Comparison of ENCODE assay signal across 11 cellular contexts in genomic region chr12:26810330-26810729, GRCh38. TPM values are rescaled to one million over a fixed set of nuclear protein-coding genes. Genes with fewer than 3 reads are reported as not detected.
A peak's percentile ranks its signal among the peaks of the same experiment; 100 is the strongest.
DNase-seq lines count a peak whose midpoint lies in the region; ATAC-seq, FAIRE-seq and TF ChIP-seq lines count a peak whose summit lies in the region.
"Had no signal": no experiment of that assay in that cellular context is flagged by ENCODE, and none has a peak within 500 bp of the region (broad histone marks: within the 10 kb centered on the region; RNA-seq: fewer than 3 reads in every experiment).

No MANE protein-coding gene starts in this region.

- H3K27me3 Mint-ChIP-seq in effector memory CD8-positive, alpha-beta T cell: no peaks in the 10 kb centered on the region
- H3K27me3 Mint-ChIP-seq: naive thymus-derived CD8-positive, alpha-beta T cell had no signal

- peak overlapping the region; percentile 64 to 73 for H3K27ac ChIP-seq in coronary artery

- FAIRE-seq in H54 (lab: Jason Lieb, UNC): peak; percentile 70

- DNase-seq in H54 (ENCODE audit: insufficient read length, low spot score) (no peak), coronary artery (ENCODE audit: low spot score) (peak; percentile 85), islet precursor cell (peak; percentile 89), skeletal muscle cell (ENCODE audit: low read depth) (peak; percentile 69), HT-29 (ENCODE audit: low spot score) (no peak), DMS53 (lab: John Stamatoyannopoulos, UW) (no peak), GM10248 (ENCODE audit: extremely low spot score) (no peak)
- DNase-seq in effector memory CD8-positive, alpha-beta T cell: no peak
- DNase-seq: activated naive CD4-positive, alpha-beta T cell treated with Interleukin-2 at 50 U/mL for 16 hours; DMS79; naive thymus-derived CD8-positive, alpha-beta T cell had no signal

- no peaks in the 10 kb centered on the region for H3K9me3 Mint-ChIP-seq in effector memory CD8-positive, alpha-beta T cell
- H3K9me3 Mint-ChIP-seq: naive thymus-derived CD8-positive, alpha-beta T cell had no signal

- no peak overlapping the region for H3K4me3 Mint-ChIP-seq in effector memory CD8-positive, alpha-beta T cell
- H3K4me3 Mint-ChIP-seq: naive thymus-derived CD8-positive, alpha-beta T cell had no signal

- TF ChIP-seq CTCF in coronary artery (IDR thresholded peaks at IDR 0.05): no peak
- TF ChIP-seq CTCF in GM10248 (IDR thresholded peaks at IDR 0.05; ENCODE audit: control extremely low read depth, extremely low read depth, low read depth, missing control alignments): no peak

- H3K4me3 ChIP-seq in coronary artery: peak overlapping the region; percentile 36
- H3K4me3 ChIP-seq in skeletal muscle cell (ENCODE audit: low read depth, low read length): no peak overlapping the region

- POLR2A ChIA-PET in GM10248 (lab: Yijun Ruan, JAX): no interaction called here

- no peak for TF ChIP-seq POLR2A in H54 (IDR thresholded peaks at IDR 0.05; ENCODE audit: low read depth, low read length)

- CTCF ChIA-PET in GM10248 (lab: Yijun Ruan, JAX): interaction anchor here (1.9 to 2.0 kb wide), 2 partner anchors 23 to 75 kb away, joined by 4 to 9 read pairs; partner anchors contain the start of gene ITPR2

- no peak for ATAC-seq in effector memory CD8-positive, alpha-beta T cell (replicated peaks)
- ATAC-seq: naive thymus-derived CD8-positive, alpha-beta T cell had no signal

- H3K27ac Mint-ChIP-seq in effector memory CD8-positive, alpha-beta T cell: no peak overlapping the region

- H3K36me3 Mint-ChIP-seq in effector memory CD8-positive, alpha-beta T cell (ENCODE audit: insufficient read depth): no peaks in the 10 kb centered on the region

- peaks cover 12 to 15% of the 10 kb centered on the region in 2 donors for H3K4me1 Mint-ChIP-seq in effector memory CD8-positive, alpha-beta T cell (ENCODE audit: low read depth in 2 of 2)

RNA-seq across cellular contexts. Expression of gene ITPR2, which starts 22.7 kb away (rescaled TPM):
- 10.8 and 12.2 TPM in 2 replicates for total RNA-seq in HT-29 (2014; rRNA removed; shearing (Covaris generic))

Comparison
In these comparisons a context has a peak if more than half of its experiments do, and no peak if none do; other contexts are left out.
1. DNase-seq: peak in coronary artery (single experiment), islet precursor cell (single experiment) and skeletal muscle cell (single experiment); none in H54 (single experiment), HT-29 (single experiment), DMS53 (single experiment), effector memory CD8-positive, alpha-beta T cell (0 of 3) and GM10248 (single experiment).